ENCODE assay signal across 8 cellular contexts in genomic region chr17:29292992-29293889, GRCh38. TPM values are rescaled to one million over a fixed set of nuclear protein-coding genes. Genes with fewer than 3 reads are reported as not detected.
A peak's percentile ranks its signal among the peaks of the same experiment; 100 is the strongest.
DNase-seq lines count a peak whose midpoint lies in the region; ATAC-seq and TF ChIP-seq lines count a peak whose summit lies in the region.

No MANE protein-coding gene starts in this region.

- H2BK12ac ChIP-seq in trophoblast cell (ENCODE audit: low read length), result peak overlapping the region; percentile 38

- H3K27me3 Mint-ChIP-seq in type B pancreatic cell, result peaks cover 3% of the 10 kb centered on the region

- no peak overlapping the region for H3K23ac ChIP-seq in trophoblast cell (ENCODE audit: low read length)

- H3F3A ChIP-seq in SK-N-SH (replicated peaks; ENCODE audit: insufficient read depth), result peaks cover 20% of the 10 kb centered on the region

- H2BK120ac ChIP-seq in trophoblast cell (ENCODE audit: insufficient read depth, low read length, poor library complexity), result peak overlapping the region; percentile 96

- peak overlapping the region; percentile 98 for H2BK5ac ChIP-seq in trophoblast cell (ENCODE audit: low read depth, low read length, poor library complexity)

- peaks cover 12% of the 10 kb centered on the region for H3K36me3 Mint-ChIP-seq in type B pancreatic cell

- peak overlapping the region; percentile 98 for H4K91ac ChIP-seq in trophoblast cell (ENCODE audit: low read depth, low read length)

- TF ChIP-seq EP300 in SK-N-SH (IDR thresholded peaks at IDR 0.05; ENCODE audit: borderline replicate concordance in 1 of 2, low read depth in 1 of 2, low read length in 1 of 2), result peak in 1 of 2 experiments; percentile 19; a peak in 1 of 4 replicates

- H3K9me3 Mint-ChIP-seq in type B pancreatic cell, result no peaks in the 10 kb centered on the region

- H3K9ac ChIP-seq in SK-N-SH, result peak overlapping the region; percentile 94
- peak overlapping the region; percentile 90 for H3K9ac ChIP-seq in trophoblast cell (ENCODE audit: low read length)

- H2AFZ ChIP-seq in SK-N-SH (ENCODE audit: low read depth) (no peak overlapping the region), trophoblast cell (ENCODE audit: insufficient read depth, low read length, poor library complexity) (peak overlapping the region; percentile 86)

- peak overlapping the region; percentile 100 for H3K4ac ChIP-seq in trophoblast cell (ENCODE audit: low read depth, low read length)

- peak; percentile 9 to 47 (median 46) for ATAC-seq in heart left ventricle

- peak overlapping the region; percentile 93 for H4K8ac ChIP-seq in trophoblast cell (ENCODE audit: low read depth, low read length)

- no peak for TF ChIP-seq POLR2A in heart left ventricle (IDR thresholded peaks at IDR 0.05)

- peak overlapping the region; percentile 99 for H2AK5ac ChIP-seq in trophoblast cell (ENCODE audit: low read length)

- H3K27ac Mint-ChIP-seq in type B pancreatic cell, result peak overlapping the region; percentile 100

- peak overlapping the region; percentile 100 for H3K14ac ChIP-seq in trophoblast cell (ENCODE audit: low read length)

- TF ChIP-seq RAD21 in SK-N-SH (IDR thresholded peaks at IDR 0.05; ENCODE audit: low read length), result no peak

- peak overlapping the region; percentile 99 for H3K18ac ChIP-seq in trophoblast cell (ENCODE audit: low read length)

- H3K27ac ChIP-seq in SK-N-SH (ENCODE audit: low read depth in 2 of 2, low read length in 1 of 2) (peak overlapping the region; percentile 94 to 95), heart left ventricle (peak overlapping the region; percentile 92 to 100 (median 96)), trophoblast cell (ENCODE audit: low read depth, low read length) (peak overlapping the region; percentile 98)

- H3K4me1 ChIP-seq in SK-N-SH (ENCODE audit: control insufficient read depth in 1 of 2, insufficient read depth in 2 of 2, low read depth in 1 of 2, low read length in 1 of 2), result peaks cover 15 to 22% of the 10 kb centered on the region in 2 experiments; a peak in 3 of 4 replicates
- peaks cover 8 to 46% (median 37%) of the 10 kb centered on the region in 12 donors for H3K4me1 ChIP-seq in heart left ventricle
- H3K4me1 ChIP-seq in trophoblast cell (ENCODE audit: control insufficient read depth in 1 of 2, insufficient read depth in 2 of 2, low read length in 2 of 2), result peaks cover 0 to 2% of the 10 kb centered on the region in 2 experiments

- POLR2A ChIA-PET in SK-N-SH (lab: Yijun Ruan, JAX), result interaction anchor here (0.6 to 1.5 kb wide), 6 partner anchors 10 to 144 kb away, joined by 3 to 8 read pairs (median 6); no protein-coding TSS in a partner anchor

- peaks cover 27% of the 10 kb centered on the region for H3K4me1 Mint-ChIP-seq in type B pancreatic cell (ENCODE audit: unreplicated experiment)

- peaks cover 17% of the 10 kb centered on the region for H3K79me1 ChIP-seq in trophoblast cell (ENCODE audit: low read length)

- peaks cover 55% of the 10 kb centered on the region for H3K79me2 ChIP-seq in SK-N-SH (ENCODE audit: insufficient read depth)
- peaks cover 22% of the 10 kb centered on the region for H3K79me2 ChIP-seq in trophoblast cell (ENCODE audit: control insufficient read depth, insufficient read depth, low read length, poor library complexity)

- 1% methylated on average over 40 of the region's 54 CpGs for WGBS in SK-N-SH (ENCODE audit: low lambda C conversion rate)
- WGBS in heart left ventricle, 4 donors, result 0% methylated on average over 41 to 54 of the region's 54 CpGs
- no CpG with 5 or more reads among the region's 54 CpGs for WGBS in trophoblast cell (ENCODE audit: extremely low coverage, insufficient coverage, insufficient read length)

- H3K4me2 ChIP-seq in SK-N-SH, result peak overlapping the region; percentile 88
- peak overlapping the region; percentile 73 for H3K4me2 ChIP-seq in trophoblast cell (ENCODE audit: low read length)

- CTCF ChIA-PET in SK-N-SH (lab: Yijun Ruan, JAX), result interaction anchor here (0.9 to 3.8 kb wide), 10 partner anchors 14 to 169 kb away, joined by 3 to 43 read pairs (median 6); partner anchors contain the start of gene MYO18A

- H3K4me3 ChIP-seq in SK-N-SH (ENCODE audit: low read depth in 2 of 2, low read length in 1 of 2) (peak overlapping the region; percentile 87 to 99), heart left ventricle (peak overlapping the region; percentile 61 to 99 (median 90)), trophoblast cell (ENCODE audit: low read depth, low read length) (peak overlapping the region; percentile 100)

- no peaks in the 10 kb centered on the region for H3K9me2 ChIP-seq in SK-N-SH

- peak overlapping the region; percentile 100 for H3K4me3 Mint-ChIP-seq in type B pancreatic cell

- intact Hi-C loops in heart left ventricle (cut with DNase I), result loop anchor here in 9 of 10 donors (2.0 to 10.0 kb wide), 5 partner anchors 144 to 568 kb away; partner anchors contain the start of genes NEK8 (in 1 of the 9) and TLCD1 (in 1 of the 9)

- H3K36me3 ChIP-seq in SK-N-SH (replicated peaks in 1 of 2; ENCODE audit: control insufficient read depth in 1 of 2, insufficient read depth in 2 of 2, low read length in 1 of 2) (peaks cover 0 to 35% of the 10 kb centered on the region in 2 experiments), heart left ventricle (peaks cover 0 to 22% (median 16%) of the 10 kb centered on the region in 9 donors), trophoblast cell (ENCODE audit: control insufficient read depth in 1 of 2, insufficient read depth in 2 of 2, low read length in 2 of 2) (peaks cover 6 to 7% of the 10 kb centered on the region in 2 experiments)

- H3K9me3 ChIP-seq in SK-N-SH (no peaks in the 10 kb centered on the region), heart left ventricle (no peaks in the 10 kb centered on the region), trophoblast cell (ENCODE audit: insufficient read depth, low read depth, low read length) (no peaks in the 10 kb centered on the region)

- peaks cover 41% of the 10 kb centered on the region for H4K20me1 ChIP-seq in SK-N-SH (ENCODE audit: insufficient read depth)

- H3K27me3 ChIP-seq in SK-N-SH (ENCODE audit: insufficient read depth) (no peaks in the 10 kb centered on the region), heart left ventricle (no peaks in the 10 kb centered on the region), trophoblast cell (ENCODE audit: insufficient read depth, low read length) (no peaks in the 10 kb centered on the region)

- H4K12ac ChIP-seq in trophoblast cell (ENCODE audit: low read depth, low read length), result peak overlapping the region; percentile 93

- TF ChIP-seq CTCF in SK-N-SH (IDR thresholded peaks at IDR 0.05) (no peak), heart left ventricle (IDR thresholded peaks at IDR 0.05) (no peak), type B pancreatic cell (conservative IDR thresholded peaks at IDR 0.05) (no peak)

- peak; percentile 21 for DNase-seq in SKM-1 (lab: John Stamatoyannopoulos, UW; ENCODE audit: unreplicated experiment)
- DNase-seq in SKM-1 treated with dmso at 0.1 percent for 144 hours (lab: John Stamatoyannopoulos, UW; ENCODE audit: unreplicated experiment), result no peak
- DNase-seq in HuH-7.5 (ENCODE audit: low spot score), result peak; percentile 63
- DNase-seq in SK-N-SH, result peak; percentile 67
- peak; percentile 21 for DNase-seq in activated naive CD8-positive, alpha-beta T cell treated with anti-CD3 and anti-CD28 coated beads, Interleukin-2, amount 50 U/mL, for 16 hours (ENCODE audit: low read depth, low spot score)
- peak; percentile 74 to 87 (median 76) for DNase-seq in heart left ventricle
- peak; percentile 42 to 60 for DNase-seq in trophoblast cell
- DNase-seq in type B pancreatic cell (ENCODE audit: extremely low spot score, unreplicated experiment), result peak; percentile 80

TF ChIP-seq in SK-N-SH, 30 proteins besides CTCF, POLR2A, EP300 and RAD21 (continues in another document):
- TF ChIP-seq RCOR1 (IDR thresholded peaks at IDR 0.05; ENCODE audit: low read length) (no peak), SMC3 (IDR thresholded peaks at IDR 0.05; ENCODE audit: low read depth, low read length) (no peak), RFX5 (IDR thresholded peaks at IDR 0.05; ENCODE audit: low read length) (no peak), ZBTB33 (IDR thresholded peaks at IDR 0.05; ENCODE audit: borderline replicate concordance, low read depth) (no peak)
- TF ChIP-seq, protein P1, sequence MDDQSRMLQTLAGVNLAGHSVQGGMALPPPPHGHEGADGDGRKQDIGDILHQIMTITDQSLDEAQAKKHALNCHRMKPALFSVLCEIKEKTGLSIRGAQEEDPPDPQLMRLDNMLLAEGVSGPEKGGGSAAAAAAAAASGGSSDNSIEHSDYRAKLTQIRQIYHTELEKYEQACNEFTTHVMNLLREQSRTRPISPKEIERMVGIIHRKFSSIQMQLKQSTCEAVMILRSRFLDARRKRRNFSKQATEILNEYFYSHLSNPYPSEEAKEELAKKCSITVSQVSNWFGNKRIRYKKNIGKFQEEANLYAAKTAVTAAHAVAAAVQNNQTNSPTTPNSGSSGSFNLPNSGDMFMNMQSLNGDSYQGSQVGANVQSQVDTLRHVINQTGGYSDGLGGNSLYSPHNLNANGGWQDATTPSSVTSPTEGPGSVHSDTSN (IDR thresholded peaks at IDR 0.05), result 0 out of 2 replicates have a peak, but pooled peaks have one; percentile 8

RNA-seq across cellular contexts. Expression of gene NUFIP2, which starts 0.7 kb away (rescaled TPM):
- polyA plus RNA-seq in SK-N-SH (2012; rRNA removed), result 9.0 and 11.4 TPM in 2 replicates
- 6.2 and 6.3 TPM in 2 replicates for polyA plus RNA-seq in SK-N-SH (2012; cell fraction: cytosol; rRNA removed)
- polyA plus RNA-seq in SK-N-SH (2012; cell fraction: nucleus; rRNA removed), result 4.1 and 10.9 TPM in 2 replicates
- total RNA-seq in heart left ventricle, result 10 to 100 TPM; 24.2 to 51.5 (median 35.7) TPM
- polyA plus RNA-seq in heart left ventricle, result 10 to 100 TPM in 1 of 2 donors, 1 to 10 TPM in 1; 8.4 to 16.6 TPM
- 107 and 111 TPM in 2 replicates for polyA plus RNA-seq in trophoblast cell (2013)
- total RNA-seq in type B pancreatic cell (ENCODE audit: low replicate concordance), result 56.0 and 63.6 TPM in 2 replicates

RNA-seq across cellular contexts. Expression of gene CRYBA1, which starts 46.6 kb away (rescaled TPM):
- polyA plus RNA-seq in SK-N-SH (2012; rRNA removed), result not detected in 2 replicates
- not detected in 2 replicates for polyA plus RNA-seq in SK-N-SH (2012; cell fraction: cytosol; rRNA removed)
- not detected in 2 replicates for polyA plus RNA-seq in SK-N-SH (2012; cell fraction: nucleus; rRNA removed)
- total RNA-seq in heart left ventricle, result not detected
- not detected for polyA plus RNA-seq in heart left ventricle
- 5.8 and 6.1 TPM in 2 replicates for polyA plus RNA-seq in trophoblast cell (2013)
- 1.4 TPM in 1 of 2 replicates, not detected in the other for total RNA-seq in type B pancreatic cell (ENCODE audit: low replicate concordance)
